ENCODE assay signal across 11 cellular contexts in genomic region chr4:68656445-68656973, GRCh38. TPM values are rescaled to one million over a fixed set of nuclear protein-coding genes. Genes with fewer than 3 reads are reported as not detected.
DNase-seq lines count a peak whose midpoint lies in the region; ATAC-seq and TF ChIP-seq lines count a peak whose summit lies in the region.
"Not testable (repeated sequence)": the region's sequence is repeated elsewhere in the genome, so short reads cannot be mapped to it uniquely, and the experiment has no call there.
"Had no signal": no experiment of that assay in that cellular context is flagged by ENCODE, and none has a peak within 500 bp of the region (broad histone marks: within the 10 kb centered on the region; RNA-seq: fewer than 3 reads in every experiment).

No MANE protein-coding gene starts in this region.

- peak; percentile 82 for DNase-seq in HT-29 (ENCODE audit: low spot score)
- DNase-seq in body of pancreas, right lobe of liver: not testable (repeated sequence)

- not testable (repeated sequence) for H3K36me3 ChIP-seq in body of pancreas (replicated peaks in 1 of 2; ENCODE audit: insufficient read depth in 1 of 2, low read depth in 2 of 2)
- peaks cover 0 to 36% (median 11%) of the 10 kb centered on the region in 4 donors for H3K36me3 ChIP-seq in right lobe of liver

- intact Hi-C loops in body of pancreas (cut with DNase I); right lobe of liver (cut with DNase I): not testable (repeated sequence)

- peaks cover 30% of the 10 kb centered on the region for H3K4me1 ChIP-seq in body of pancreas
- H3K4me1 ChIP-seq in right lobe of liver, result peaks cover 0 to 37% (median 5%) of the 10 kb centered on the region in 4 donors

- not testable (repeated sequence) for H3K9me3 ChIP-seq in body of pancreas, right lobe of liver

- ATAC-seq in GM18873 (IDR thresholded peaks at IDR 0.05; ENCODE audit: low FRiP score, unreplicated experiment) (peak; percentile 43), GM21390 (IDR thresholded peaks at IDR 0.05; ENCODE audit: unreplicated experiment) (peak; percentile 65), HG02759 (IDR thresholded peaks at IDR 0.05; ENCODE audit: unreplicated experiment) (peak; percentile 48), HG03108 (IDR thresholded peaks at IDR 0.05; ENCODE audit: unreplicated experiment) (peak; percentile 43), body of pancreas (peak; percentile 27), right lobe of liver (peak; percentile 67 to 85 (median 80))

- H3K27ac ChIP-seq in 22Rv1 (peak overlapping the region; percentile 90), body of pancreas (peak overlapping the region in 3 of 4 donors; percentile 20 to 53 (median 34)), right lobe of liver (peak overlapping the region; percentile 9 to 76 (median 72))

- H3K27me3 ChIP-seq in body of pancreas, right lobe of liver: not testable (repeated sequence)

- TF ChIP-seq CTCF in 22Rv1 (IDR thresholded peaks at IDR 0.05); body of pancreas (IDR thresholded peaks at IDR 0.05); right lobe of liver (IDR thresholded peaks at IDR 0.05): not testable (repeated sequence)

- H3K4me3 ChIP-seq in body of pancreas, right lobe of liver: not testable (repeated sequence)

- 49 to 55% methylated on average over 2 of the region's 2 CpGs for WGBS in body of pancreas, 2 donors
- 30% methylated on average over 2 of the region's 2 CpGs for WGBS in right lobe of liver (ENCODE audit: insufficient coverage, low coverage, low lambda C conversion rate, missing lambda C conversion rate)

- not testable (repeated sequence) for TF ChIP-seq POLR2A in body of pancreas (IDR thresholded peaks at IDR 0.05); right lobe of liver (IDR thresholded peaks at IDR 0.05)

RNA-seq across cellular contexts. Expression of gene UGT2B15, which starts 13.9 kb away (rescaled TPM):
- 0.28 TPM in 1 of 2 replicates, not detected in the other for total RNA-seq in HT-29 (2014; rRNA removed; shearing (Covaris generic))
- total RNA-seq in body of pancreas, result 10 to 100 TPM; 14.0 to 15.5 TPM
- total RNA-seq in right lobe of liver, result 100 to 1,000 TPM in 4 of 6 experiments, 10 to 100 TPM in 2; 44.9 to 533 (median 152) TPM
- total RNA-seq: activated CD4-positive, alpha-beta memory T cell treated with anti-CD3 and anti-CD28 coated beads for 36 hours; H4; osteocyte had no signal

Comparison
In these comparisons a context has a peak if more than half of its experiments do, and no peak if none do; other contexts are left out.
1. H3K27ac ChIP-seq: peak in every context shown above with its lines; median percentile 90 in 22Rv1; 72 in right lobe of liver; 34 in body of pancreas.
2. ATAC-seq: peak in every context shown above with its lines; median percentile 80 in right lobe of liver; 65 in GM21390; 48 in HG02759; 43 in GM18873; 43 in HG03108; 27 in body of pancreas.
3. RNA of gene UGT2B15, which starts 13.9 kb away (total RNA-seq): 44.9 to 533 TPM in right lobe of liver and 14.0 to 15.5 TPM in body of pancreas; 0.28 TPM in HT-29; every median in the first group is over 10 times any median in the second.